26 cellular contexts compared by ENCODE assay signal in the genomic region with DNA sequence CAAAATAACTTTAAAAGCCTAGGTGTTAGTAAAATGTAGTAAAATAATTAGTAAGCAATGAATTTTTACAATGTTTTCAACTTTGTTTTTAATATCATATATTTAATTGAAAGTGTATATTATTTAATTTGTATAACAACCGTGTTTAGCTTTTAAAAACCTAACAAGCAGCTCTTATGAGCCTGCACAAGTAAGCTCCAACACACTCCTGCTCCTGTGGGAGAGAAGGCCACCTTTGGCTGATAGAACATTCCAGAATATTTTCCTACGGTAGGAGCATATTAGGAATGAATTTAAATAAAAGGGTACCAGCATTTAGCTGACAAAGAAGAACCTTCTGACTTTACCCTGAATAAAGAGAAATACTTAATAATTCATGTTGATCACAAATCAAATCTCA. TPM values are rescaled to one million over a fixed set of nuclear protein-coding genes. Genes with fewer than 3 reads are reported as not detected.
"Had no signal": no experiment of that assay in that cellular context is flagged by ENCODE, and none has a peak within 500 bp of the region (broad histone marks: within the 10 kb centered on the region; RNA-seq: fewer than 3 reads in every experiment).

No MANE protein-coding gene starts in this region.

- H3K4me3 Mint-ChIP-seq: T-cell had no signal

- H3K4me1 Mint-ChIP-seq: T-cell had no signal

- H3K36me3 ChIP-seq: Peyer's patch, SJCRH30 had no signal

- DNase-seq: KBM-7, MV-4-11, NCI-H1092, NCI-H1105 treated with DMSO at 0.1 percent for 48 hours, NCI-H1417 treated with DMSO at 0.1 percent for 48 hours, NCI-H146, NCI-H1694 treated with DMSO at 0.1 percent for 48 hours, NCI-H1930, NCI-H2081 treated with DMSO at 0.1 percent for 48 hours, NCI-H2171, NCI-H226, NCI-H446, NCI-H510A, NCI-H524 treated with DMSO at 0.1 percent for 48 hours, NCI-H774, PC-3, Peyer's patch, SHP77 treated with DMSO at 0.1 percent for 48 hours, SJCRH30, SW 1271, T-cell had no signal

- H3K9me3 Mint-ChIP-seq: T-cell had no signal

- H3K27ac Mint-ChIP-seq: T-cell had no signal

- H3K27ac ChIP-seq: HL-60, Peyer's patch, SJCRH30 had no signal

- ATAC-seq: PC-3, Right ventricle myocardium inferior, T-cell had no signal

- H3K4me1 ChIP-seq: Peyer's patch had no signal

- H3K27me3 ChIP-seq: Peyer's patch, SJCRH30 had no signal

- H3K9me3 ChIP-seq: Peyer's patch, SJCRH30 had no signal

- H3K4me3 ChIP-seq: Peyer's patch, SJCRH30 had no signal

- H3K36me3 Mint-ChIP-seq: T-cell had no signal

RNA-seq across cellular contexts. Expression of a gene that starts 40.3 kb away (rescaled TPM):
- total RNA-seq: OCI-LY7 had no signal

RNA-seq across cellular contexts. Expression of a gene that starts 56.8 kb away (rescaled TPM):
- total RNA-seq: MCF 10A, OCI-LY7, Right ventricle myocardium inferior, RPMI7951, SJCRH30 had no signal
